ENCODE assay signal across 2 cellular contexts in genomic region chr11:77454867-77455655, GRCh38.
TF ChIP-seq lines count a peak whose summit lies in the region.

No MANE protein-coding gene starts in this region.

TF ChIP-seq in HEK293, 187 proteins besides CTCF, POLR2A, EP300 and RAD21 (continued from another document):
- TF ChIP-seq, protein P1, sequence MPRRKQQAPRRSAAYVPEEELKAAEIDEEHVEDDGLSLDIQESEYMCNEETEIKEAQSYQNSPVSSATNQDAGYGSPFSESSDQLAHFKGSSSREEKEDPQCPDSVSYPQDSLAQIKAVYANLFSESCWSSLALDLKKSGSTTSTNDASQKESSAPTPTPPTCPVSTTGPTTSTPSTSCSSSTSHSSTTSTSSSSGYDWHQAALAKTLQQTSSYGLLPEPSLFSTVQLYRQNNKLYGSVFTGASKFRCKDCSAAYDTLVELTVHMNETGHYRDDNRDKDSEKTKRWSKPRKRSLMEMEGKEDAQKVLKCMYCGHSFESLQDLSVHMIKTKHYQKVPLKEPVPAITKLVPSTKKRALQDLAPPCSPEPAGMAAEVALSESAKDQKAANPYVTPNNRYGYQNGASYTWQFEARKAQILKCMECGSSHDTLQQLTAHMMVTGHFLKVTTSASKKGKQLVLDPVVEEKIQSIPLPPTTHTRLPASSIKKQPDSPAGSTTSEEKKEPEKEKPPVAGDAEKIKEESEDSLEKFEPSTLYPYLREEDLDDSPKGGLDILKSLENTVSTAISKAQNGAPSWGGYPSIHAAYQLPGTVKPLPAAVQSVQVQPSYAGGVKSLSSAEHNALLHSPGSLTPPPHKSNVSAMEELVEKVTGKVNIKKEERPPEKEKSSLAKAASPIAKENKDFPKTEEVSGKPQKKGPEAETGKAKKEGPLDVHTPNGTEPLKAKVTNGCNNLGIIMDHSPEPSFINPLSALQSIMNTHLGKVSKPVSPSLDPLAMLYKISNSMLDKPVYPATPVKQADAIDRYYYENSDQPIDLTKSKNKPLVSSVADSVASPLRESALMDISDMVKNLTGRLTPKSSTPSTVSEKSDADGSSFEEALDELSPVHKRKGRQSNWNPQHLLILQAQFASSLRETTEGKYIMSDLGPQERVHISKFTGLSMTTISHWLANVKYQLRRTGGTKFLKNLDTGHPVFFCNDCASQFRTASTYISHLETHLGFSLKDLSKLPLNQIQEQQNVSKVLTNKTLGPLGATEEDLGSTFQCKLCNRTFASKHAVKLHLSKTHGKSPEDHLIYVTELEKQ (tag by site-specific recombination; IDR thresholded peaks at IDR 0.05; ENCODE audit: borderline replicate concordance): no peak
- TF ChIP-seq ELK4 (IDR thresholded peaks at IDR 0.05; ENCODE audit: borderline replicate concordance, low read depth, low read length) (no peak), WT1 (tag by site-specific recombination; IDR thresholded peaks at IDR 0.05) (no peak), BCL11A (tag by site-specific recombination; IDR thresholded peaks at IDR 0.05; ENCODE audit: low read depth) (no peak), ZNF426 (tag by site-specific recombination; IDR thresholded peaks at IDR 0.05) (no peak), ZNF501 (tag by site-specific recombination; IDR thresholded peaks at IDR 0.05) (no peak), ZNF341 (tag by site-specific recombination; IDR thresholded peaks at IDR 0.05; ENCODE audit: low read depth) (no peak), KLF10 (tag by site-specific recombination; IDR thresholded peaks at IDR 0.05) (no peak)

TF ChIP-seq in SK-N-SH treated with all-trans-retinoic acid at 6 μM for 48 hours, 23 proteins besides CTCF, POLR2A, EP300 and RAD21 (continued from another document):
- TF ChIP-seq ISL1 (CRISPR knock-in tag; IDR thresholded peaks at IDR 0.05) (peak; percentile 45), TCF4 (CRISPR knock-in tag; IDR thresholded peaks at IDR 0.05; ENCODE audit: borderline replicate concordance) (peak; percentile 37; the same call in 1 of the 2 replicates), ESRRG (CRISPR knock-in tag; IDR thresholded peaks at IDR 0.05) (no peak), BACH2 (CRISPR knock-in tag; IDR thresholded peaks at IDR 0.05; ENCODE audit: borderline replicate concordance) (no peak), ZC3H10 (CRISPR knock-in tag; IDR thresholded peaks at IDR 0.05) (no peak)
